ENCODE assay signal across 9 cellular contexts in genomic region chr11:75576445-75577049, GRCh38. TPM values are rescaled to one million over a fixed set of nuclear protein-coding genes. Genes with fewer than 3 reads are reported as not detected.
DNase-seq lines count a peak whose midpoint lies in the region; ATAC-seq, FAIRE-seq and TF ChIP-seq lines count a peak whose summit lies in the region.
"Had no signal": no experiment of that assay in that cellular context is flagged by ENCODE, and none has a peak within 500 bp of the region (broad histone marks: within the 10 kb centered on the region; RNA-seq: fewer than 3 reads in every experiment).

No MANE protein-coding gene starts in this region.

- TF ChIP-seq CTCF in GM12878 (IDR thresholded peaks at IDR 0.05 in 2 of 3, conservative IDR thresholded peaks at IDR 0.05 in 1 of 3; ENCODE audit: control insufficient read depth in 2 of 3, extremely low read depth in 1 of 3, insufficient read depth in 1 of 3, low read depth in 3 of 3, low read length in 3 of 3): no peak; a peak in 1 of 6 replicates
- TF ChIP-seq CTCF in WERI-Rb-1 (IDR thresholded peaks at IDR 0.05; ENCODE audit: low read depth, low read length): no peak

- TF ChIP-seq POLR2A in GM12891 (IDR thresholded peaks at IDR 0.05; ENCODE audit: low read depth, low read length): no peak
- TF ChIP-seq POLR2A in GM12878 (IDR thresholded peaks at IDR 0.05; ENCODE audit: low read depth, low read length): no peak

- no peaks in the 10 kb centered on the region for H3K79me2 ChIP-seq in GM12878 (ENCODE audit: control insufficient read depth, insufficient read depth, low read length)

- no peak for TF ChIP-seq RAD21 in GM12878 (IDR thresholded peaks at IDR 0.05; ENCODE audit: insufficient read depth, low read depth, low read length)

- peak overlapping the region; percentile 11 for H2AFZ ChIP-seq in GM12878 (ENCODE audit: control insufficient read depth, low read depth, low read length)

- BruUV-seq in GM12878 (replicated peaks; lab: Mats Ljungman, UMichigan): no TSS peak

- 51% methylated on average over 12 of the region's 12 CpGs for WGBS in HUES64
- 9% methylated on average over 12 of the region's 12 CpGs for WGBS in GM12878 (ENCODE audit: insufficient coverage, insufficient replicate concordance, low lambda C conversion rate, missing lambda C conversion rate)

- H3K27me3 ChIP-seq in HUES64 (ENCODE audit: insufficient read depth, low read length) (no peaks in the 10 kb centered on the region), GM12878 (replicated peaks in 1 of 2; ENCODE audit: control insufficient read depth in 2 of 2, insufficient read depth in 2 of 2, low read length in 1 of 2) (no peaks in the 10 kb centered on the region), WERI-Rb-1 (ENCODE audit: insufficient read depth, low read depth, severe bottlenecking) (no peaks in the 10 kb centered on the region)
- H3K27me3 ChIP-seq: cardiac muscle cell had no signal

- SMC1A ChIA-PET in GM12878 (lab: Charles Lee; ENCODE audit: uncharacterized antibody, unreplicated experiment): interaction anchor here (0.6 to 1.2 kb wide), 3 partner anchors 14 to 54 kb away, joined by 3 to 4 read pairs (median 3); partner anchors contain the start of gene SERPINH1

- H3K36me3 ChIP-seq in HUES64 (ENCODE audit: insufficient read depth, low read length) (peaks cover 22% of the 10 kb centered on the region), GM12878 (ENCODE audit: control insufficient read depth in 2 of 2, insufficient read depth in 2 of 2, low read length in 1 of 2) (no peaks in the 10 kb centered on the region; a peak in 1 of 4 replicates), WERI-Rb-1 (no peaks in the 10 kb centered on the region)

- DNase-seq in GM12891 (ENCODE audit: insufficient read length, low spot score) (peak; percentile 47), GM12878 (ENCODE audit: low read depth, low spot score) (peak; percentile 45), midbrain (lab: John Stamatoyannopoulos, UW) (peak; percentile 19), 8988T (no peak), WERI-Rb-1 (no peak), DMS79 treated with DMSO at 0.1 percent for 48 hours (lab: John Stamatoyannopoulos, UW) (no peak)

- ATAC-seq in GM12878 (peak; percentile 93), HG02884 (IDR thresholded peaks at IDR 0.05; ENCODE audit: unreplicated experiment) (no peak)

- POLR2A ChIA-PET in GM12878 (lab: Charles Lee): interaction anchor here (0.7 to 2.1 kb wide), 3 partner anchors 12 to 16 kb away, joined by 3 to 15 read pairs (median 4); partner anchors contain the start of gene SERPINH1

- RAD21 ChIA-PET in GM12878 (lab: Charles Lee; ENCODE audit: unreplicated experiment): interaction anchor here (1.3 kb wide), 1 partner anchor 16 kb away, joined by 3 read pairs; no protein-coding TSS in a partner anchor

- H3K9ac ChIP-seq in HUES64 (ENCODE audit: low read depth, low read length) (no peak overlapping the region), GM12878 (ENCODE audit: control insufficient read depth, insufficient read depth, low read length) (no peak overlapping the region)

- intact Hi-C loops in GM12878 (cut with micrococcal nuclease; ENCODE audit: unreplicated experiment): no loop called here

- no peak overlapping the region; the same call in 1 of the 2 replicates for H3K4me2 ChIP-seq in GM12878 (ENCODE audit: control insufficient read depth, insufficient read depth)

- no peak for TF ChIP-seq EP300 in GM12878 (IDR thresholded peaks at IDR 0.05; ENCODE audit: borderline replicate concordance in 1 of 2, control insufficient read depth in 1 of 2, low read depth in 2 of 2, low read length in 2 of 2)

- H3K4me3 ChIP-seq in HUES64 (ENCODE audit: low read length) (no peak overlapping the region), GM12878 (no peak overlapping the region), WERI-Rb-1 (ENCODE audit: low read depth, low read length) (no peak overlapping the region)
- H3K4me3 ChIP-seq: cardiac muscle cell had no signal

- H3K27ac ChIP-seq in HUES64 (ENCODE audit: low read depth, low read length): 0 out of 2 replicates have a peak overlapping the region, but pooled peaks have one; percentile 18
- no peak overlapping the region for H3K27ac ChIP-seq in GM12878 (ENCODE audit: control insufficient read depth, insufficient read depth)
- H3K27ac ChIP-seq in WERI-Rb-1: no peak overlapping the region
- H3K27ac ChIP-seq: cardiac muscle cell had no signal

- H3K4me1 ChIP-seq in HUES64 (ENCODE audit: insufficient read depth, low read length): no peaks in the 10 kb centered on the region
- peaks cover 9% of the 10 kb centered on the region; the same call in 1 of the 2 replicates for H3K4me1 ChIP-seq in GM12878 (ENCODE audit: control insufficient read depth, insufficient read depth, low read length)

- H3K9me3 ChIP-seq in HUES64 (ENCODE audit: insufficient read depth, low read depth, low read length) (no peaks in the 10 kb centered on the region), GM12878 (replicated peaks; ENCODE audit: control insufficient read depth, insufficient read depth, low read length) (no peaks in the 10 kb centered on the region), WERI-Rb-1 (ENCODE audit: severe bottlenecking) (no peaks in the 10 kb centered on the region)

- FAIRE-seq in GM12891 (lab: Jason Lieb, UNC) (no peak), GM12878 (lab: Jason Lieb, UNC) (no peak)

- CTCF ChIA-PET in GM12878 (lab: Yijun Ruan, JAX): interaction anchor here (0.6 to 1.7 kb wide), 8 partner anchors 14 to 297 kb away, joined by 3 to 7 read pairs (median 4); partner anchors contain the start of gene SERPINH1

- in situ Hi-C loops in GM12878 (cut with MboI): no loop called here

- H4K20me1 ChIP-seq in GM12878 (ENCODE audit: control insufficient read depth, insufficient read depth): no peaks in the 10 kb centered on the region

TF ChIP-seq in GM12891, 5 proteins besides CTCF, POLR2A, EP300 and RAD21:
- TF ChIP-seq POU2F2 (IDR thresholded peaks at IDR 0.05; ENCODE audit: low read depth, low read length): no peak
- no peak for TF ChIP-seq PAX5 (IDR thresholded peaks at IDR 0.05; ENCODE audit: insufficient read depth, low read length, severe bottlenecking)
- TF ChIP-seq SPI1 (IDR thresholded peaks at IDR 0.05; ENCODE audit: low read depth, low read length): peak; percentile 91
- TF ChIP-seq POLR2AphosphoS5 (IDR thresholded peaks at IDR 0.05; ENCODE audit: low read depth, low read length): no peak
- TF ChIP-seq TAF1 (IDR thresholded peaks at IDR 0.05; ENCODE audit: low read depth, low read length): no peak

TF ChIP-seq in GM12878, 131 proteins besides CTCF, POLR2A, EP300 and RAD21 (continues in another document):
- TF ChIP-seq, protein P1, sequence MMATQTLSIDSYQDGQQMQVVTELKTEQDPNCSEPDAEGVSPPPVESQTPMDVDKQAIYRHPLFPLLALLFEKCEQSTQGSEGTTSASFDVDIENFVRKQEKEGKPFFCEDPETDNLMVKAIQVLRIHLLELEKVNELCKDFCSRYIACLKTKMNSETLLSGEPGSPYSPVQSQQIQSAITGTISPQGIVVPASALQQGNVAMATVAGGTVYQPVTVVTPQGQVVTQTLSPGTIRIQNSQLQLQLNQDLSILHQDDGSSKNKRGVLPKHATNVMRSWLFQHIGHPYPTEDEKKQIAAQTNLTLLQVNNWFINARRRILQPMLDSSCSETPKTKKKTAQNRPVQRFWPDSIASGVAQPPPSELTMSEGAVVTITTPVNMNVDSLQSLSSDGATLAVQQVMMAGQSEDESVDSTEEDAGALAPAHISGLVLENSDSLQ (IDR thresholded peaks at IDR 0.05): no peak
- TF ChIP-seq EGR1 (IDR thresholded peaks at IDR 0.05; ENCODE audit: borderline replicate concordance in 1 of 2, low read depth in 2 of 2, low read length in 2 of 2) (no peak), CREB1 (IDR thresholded peaks at IDR 0.05; ENCODE audit: low read depth) (no peak)

RNA-seq across cellular contexts. Expression of gene SERPINH1, which starts 14.5 kb away (rescaled TPM):
- polyA plus RNA-seq in GM12891 (2012; ENCODE audit: low read depth, missing spikeins): 14.8 TPM
- polyA plus RNA-seq in HUES64 (2013, experiment 1 of 2): 358 TPM
- polyA plus RNA-seq in HUES64 (2013, experiment 2 of 2): 392 TPM
- 69.8 and 79.0 TPM in 2 replicates for total RNA-seq in GM12878 (2013; cell fraction: nucleolus; rRNA removed)
- total RNA-seq in GM12878 (2014; rRNA removed) (11.5 and 13.6 TPM in 2 replicates), GM12878 (2014; rRNA removed; fragmentation: Illumina TruSeq; extraction: Trizol) (8.0 and 9.5 TPM in 2 replicates), GM12878 (2021) (17.9 and 18.8 TPM in 2 replicates)
- polyA plus RNA-seq in GM12878 (2011; ENCODE audit: low read depth): 4.7 TPM
- polyA plus RNA-seq in GM12878 (2011; rRNA removed) (8.1 and 19.8 TPM in 2 replicates), GM12878 (2014; fragmentation: Illumina TruSeq; extraction: Trizol) (9.3 and 11.7 TPM in 2 replicates), GM12878 (2014; fragmentation: Nextera tagmentation; extraction: Ambion mirVana) (1 to 10 TPM in 1 of 2 experiments, under 1 TPM in 1; 0.34 to 1.4 TPM), GM12878 (2014; rRNA removed) (15.2 and 17.2 TPM in 2 replicates), GM12878 (2016; fragmentation: Nextera tagmentation; extraction: Ambion mirVana) (10 to 100 TPM; 13.8 to 18.8 TPM)
- 19.2 and 26.8 TPM in 2 replicates for polyA plus RNA-seq in GM12878 (2011; cell fraction: cytosol; rRNA removed)
- 35.5 and 37.6 TPM in 2 replicates for polyA plus RNA-seq in GM12878 (2011; cell fraction: nucleus; rRNA removed)
- polyA plus RNA-seq in GM12878 (2012): 14.7 and 24.2 TPM in 2 replicates
- polyA minus RNA-seq in GM12878 (2011; rRNA and poly(A)+ RNA removed): 14.8 and 16.9 TPM in 2 replicates
- 11.5 and 13.1 TPM in 2 replicates for polyA minus RNA-seq in GM12878 (2011; cell fraction: cytosol; rRNA and poly(A)+ RNA removed)
- polyA minus RNA-seq in GM12878 (2011; cell fraction: nucleus; rRNA and poly(A)+ RNA removed): 11.2 and 18.3 TPM in 2 replicates

RNA-seq across cellular contexts. Expression of gene GDPD5, which starts 50.8 kb away (rescaled TPM):
- polyA plus RNA-seq in GM12891 (2012; ENCODE audit: low read depth, missing spikeins): 3.4 TPM
- 6.2 TPM for polyA plus RNA-seq in HUES64 (2013, experiment 1 of 2)
- polyA plus RNA-seq in HUES64 (2013, experiment 2 of 2): 5.5 TPM
- total RNA-seq in GM12878 (2013; cell fraction: nucleolus; rRNA removed): 50.1 and 57.7 TPM in 2 replicates
- 12.3 and 13.7 TPM in 2 replicates for total RNA-seq in GM12878 (2014; rRNA removed)
- 6.2 and 6.3 TPM in 2 replicates for total RNA-seq in GM12878 (2014; rRNA removed; fragmentation: Illumina TruSeq; extraction: Trizol)
- total RNA-seq in GM12878 (2021): 22.9 and 30.0 TPM in 2 replicates
- 3.3 TPM for polyA plus RNA-seq in GM12878 (2011; ENCODE audit: low read depth)
- polyA plus RNA-seq in GM12878 (2011; rRNA removed): 3.5 and 8.0 TPM in 2 replicates
- polyA plus RNA-seq in GM12878 (2011; cell fraction: cytosol; rRNA removed): 6.5 and 7.7 TPM in 2 replicates
- polyA plus RNA-seq in GM12878 (2011; cell fraction: nucleus; rRNA removed): 76.3 and 76.9 TPM in 2 replicates
- polyA plus RNA-seq in GM12878 (2012): 8.5 and 11.5 TPM in 2 replicates
- 2.5 and 7.3 TPM in 2 replicates for polyA plus RNA-seq in GM12878 (2014; fragmentation: Illumina TruSeq; extraction: Trizol)
- under 1 TPM; 0.10 to 0.80 TPM for polyA plus RNA-seq in GM12878 (2014; fragmentation: Nextera tagmentation; extraction: Ambion mirVana)
- 20.2 and 21.9 TPM in 2 replicates for polyA plus RNA-seq in GM12878 (2014; rRNA removed)
- polyA plus RNA-seq in GM12878 (2016; fragmentation: Nextera tagmentation; extraction: Ambion mirVana): 1 to 10 TPM; 1.9 to 4.2 TPM
- 6.4 and 13.3 TPM in 2 replicates for polyA minus RNA-seq in GM12878 (2011; rRNA and poly(A)+ RNA removed)
- 5.7 and 9.9 TPM in 2 replicates for polyA minus RNA-seq in GM12878 (2011; cell fraction: cytosol; rRNA and poly(A)+ RNA removed)
- polyA minus RNA-seq in GM12878 (2011; cell fraction: nucleus; rRNA and poly(A)+ RNA removed): 12.2 and 21.5 TPM in 2 replicates

Comparison
In these comparisons a context has a peak if more than half of its experiments do, and no peak if none do; other contexts are left out.
1. DNase-seq: peak in GM12891 (single experiment), GM12878 (single experiment) and midbrain (single experiment); none in 8988T (single experiment), WERI-Rb-1 (single experiment) and DMS79 treated with DMSO at 0.1 percent for 48 hours (single experiment).